In the genomic region with DNA sequence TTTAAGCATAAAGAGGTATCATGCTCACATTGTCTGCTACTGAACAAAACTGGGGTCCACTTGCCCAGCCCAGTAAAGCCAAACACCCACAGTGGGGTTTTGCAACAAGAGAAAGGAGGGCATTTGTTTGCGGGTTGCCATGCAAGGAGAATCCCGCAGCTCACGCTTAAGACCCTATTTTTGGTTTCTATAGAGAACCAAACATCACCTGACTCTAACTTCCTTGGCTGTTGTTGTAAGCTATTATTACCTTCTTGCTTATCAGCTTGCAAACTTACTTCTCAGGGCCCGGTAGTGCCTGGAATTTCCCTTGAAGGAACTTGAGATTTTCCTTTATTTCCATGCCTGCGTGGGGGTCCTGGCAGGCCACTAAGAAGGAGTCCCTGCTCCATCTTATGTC, we compare ENCODE assay signal across 1 cellular context.
TF ChIP-seq lines count a peak whose summit lies in the region.

No MANE protein-coding gene starts in this region.

TF ChIP-seq in HepG2, 621 proteins besides CTCF, POLR2A, EP300 and RAD21:
- TF ChIP-seq ZNF207 (IDR thresholded peaks at IDR 0.05; ENCODE audit: borderline replicate concordance) (no peak), ELF1 (CRISPR knock-in tag; IDR thresholded peaks at IDR 0.05) (no peak), ZNF296 (CRISPR knock-in tag; conservative IDR thresholded peaks at IDR 0.05) (no peak), ZMYM3 (CRISPR knock-in tag; IDR thresholded peaks at IDR 0.05) (no peak)
- TF ChIP-seq, protein P1, sequence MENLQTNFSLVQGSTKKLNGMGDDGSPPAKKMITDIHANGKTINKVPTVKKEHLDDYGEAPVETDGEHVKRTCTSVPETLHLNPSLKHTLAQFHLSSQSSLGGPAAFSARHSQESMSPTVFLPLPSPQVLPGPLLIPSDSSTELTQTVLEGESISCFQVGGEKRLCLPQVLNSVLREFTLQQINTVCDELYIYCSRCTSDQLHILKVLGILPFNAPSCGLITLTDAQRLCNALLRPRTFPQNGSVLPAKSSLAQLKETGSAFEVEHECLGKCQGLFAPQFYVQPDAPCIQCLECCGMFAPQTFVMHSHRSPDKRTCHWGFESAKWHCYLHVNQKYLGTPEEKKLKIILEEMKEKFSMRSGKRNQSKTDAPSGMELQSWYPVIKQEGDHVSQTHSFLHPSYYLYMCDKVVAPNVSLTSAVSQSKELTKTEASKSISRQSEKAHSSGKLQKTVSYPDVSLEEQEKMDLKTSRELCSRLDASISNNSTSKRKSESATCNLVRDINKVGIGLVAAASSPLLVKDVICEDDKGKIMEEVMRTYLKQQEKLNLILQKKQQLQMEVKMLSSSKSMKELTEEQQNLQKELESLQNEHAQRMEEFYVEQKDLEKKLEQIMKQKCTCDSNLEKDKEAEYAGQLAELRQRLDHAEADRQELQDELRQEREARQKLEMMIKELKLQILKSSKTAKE (CRISPR knock-in tag; IDR thresholded peaks at IDR 0.05; ENCODE audit: borderline replicate concordance) = no peak
- TF ChIP-seq, protein P2, sequence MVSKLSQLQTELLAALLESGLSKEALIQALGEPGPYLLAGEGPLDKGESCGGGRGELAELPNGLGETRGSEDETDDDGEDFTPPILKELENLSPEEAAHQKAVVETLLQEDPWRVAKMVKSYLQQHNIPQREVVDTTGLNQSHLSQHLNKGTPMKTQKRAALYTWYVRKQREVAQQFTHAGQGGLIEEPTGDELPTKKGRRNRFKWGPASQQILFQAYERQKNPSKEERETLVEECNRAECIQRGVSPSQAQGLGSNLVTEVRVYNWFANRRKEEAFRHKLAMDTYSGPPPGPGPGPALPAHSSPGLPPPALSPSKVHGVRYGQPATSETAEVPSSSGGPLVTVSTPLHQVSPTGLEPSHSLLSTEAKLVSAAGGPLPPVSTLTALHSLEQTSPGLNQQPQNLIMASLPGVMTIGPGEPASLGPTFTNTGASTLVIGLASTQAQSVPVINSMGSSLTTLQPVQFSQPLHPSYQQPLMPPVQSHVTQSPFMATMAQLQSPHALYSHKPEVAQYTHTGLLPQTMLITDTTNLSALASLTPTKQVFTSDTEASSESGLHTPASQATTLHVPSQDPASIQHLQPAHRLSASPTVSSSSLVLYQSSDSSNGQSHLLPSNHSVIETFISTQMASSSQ (IDR thresholded peaks at IDR 0.05; ENCODE audit: low read depth) = no peak
- TF ChIP-seq, protein P2 (CRISPR knock-in tag; IDR thresholded peaks at IDR 0.05; ENCODE audit: borderline replicate concordance) = no peak
TF ChIP-seq in HepG2: peak in this region for 0.
